ENCODE assay signal across 17 cellular contexts in genomic region chr17:42202696-42203095, GRCh38. TPM values are rescaled to one million over a fixed set of nuclear protein-coding genes. Genes with fewer than 3 reads are reported as not detected.
DNase-seq lines count a peak whose midpoint lies in the region; ATAC-seq and TF ChIP-seq lines count a peak whose summit lies in the region.
"Had no signal": no experiment of that assay in that cellular context is flagged by ENCODE, and none has a peak within 500 bp of the region (broad histone marks: within the 10 kb centered on the region; RNA-seq: fewer than 3 reads in every experiment).

No MANE protein-coding gene starts in this region.

- H3K9me3 Mint-ChIP-seq in CD4-positive, CD25-positive, alpha-beta regulatory T cell: no peaks in the 10 kb centered on the region
- H3K9me3 Mint-ChIP-seq in activated B cell treated with CpG ODN at 0.5 μM for 24 hours: no peaks in the 10 kb centered on the region

- CTCF ChIA-PET in activated B cell treated with CpG ODN at 0.5 μM for 24 hours (lab: Charles Lee): interaction anchor here (2.1 kb wide), 1 partner anchor 20 kb away, joined by 5 read pairs; no protein-coding TSS in a partner anchor

- H3K4me3 ChIP-seq in CD4-positive, CD25-positive, alpha-beta regulatory T cell (ENCODE audit: low read depth, low read length): no peak overlapping the region
- H3K4me3 ChIP-seq in parathyroid adenoma (ENCODE audit: low read depth, low read length): no peak overlapping the region
- no peak overlapping the region for H3K4me3 ChIP-seq in hepatocyte
- H3K4me3 ChIP-seq: BLaER1 treated with 17β-estradiol and CSF1 and Interleukin-3, amounts not matched to agents 10 nM and 100 nM; PC-9 had no signal

- H3K9ac ChIP-seq in parathyroid adenoma: no peak overlapping the region

- intact Hi-C loops in activated B cell treated with CpG ODN at 0.5 μM for 24 hours (cut with micrococcal nuclease): no loop called here

- no peaks in the 10 kb centered on the region for H3K9me2 ChIP-seq in hepatocyte (replicated peaks; ENCODE audit: insufficient read depth)

- H3K36me3 Mint-ChIP-seq in CD4-positive, CD25-positive, alpha-beta regulatory T cell: peaks cover 40% of the 10 kb centered on the region
- peaks cover 67% of the 10 kb centered on the region for H3K36me3 Mint-ChIP-seq in activated B cell treated with CpG ODN at 0.5 μM for 24 hours (ENCODE audit: low read depth)

- ATAC-seq in CD4-positive, CD25-positive, alpha-beta regulatory T cell (ENCODE audit: low read depth in 2 of 2): no peak
- no peak for ATAC-seq in activated B cell treated with CpG ODN at 0.5 μM for 24 hours (ENCODE audit: low read depth)
- ATAC-seq: HepG2 had no signal

- peaks cover 76% of the 10 kb centered on the region for H3K36me3 ChIP-seq in CD4-positive, CD25-positive, alpha-beta regulatory T cell (ENCODE audit: control insufficient read depth, insufficient read depth, low read length)
- H3K36me3 ChIP-seq in parathyroid adenoma (ENCODE audit: control insufficient read depth, insufficient read depth, low read length) (no peaks in the 10 kb centered on the region), hepatocyte (replicated peaks; ENCODE audit: insufficient read depth, low read depth) (no peaks in the 10 kb centered on the region)

- H3K27me3 Mint-ChIP-seq in CD4-positive, CD25-positive, alpha-beta regulatory T cell: no peaks in the 10 kb centered on the region
- no peaks in the 10 kb centered on the region for H3K27me3 Mint-ChIP-seq in activated B cell treated with CpG ODN at 0.5 μM for 24 hours

- H3K27me3 ChIP-seq in CD4-positive, CD25-positive, alpha-beta regulatory T cell (ENCODE audit: control insufficient read depth, insufficient read depth, low read length): no peaks in the 10 kb centered on the region
- H3K27me3 ChIP-seq in parathyroid adenoma (ENCODE audit: control insufficient read depth, insufficient read depth, low read length): no peaks in the 10 kb centered on the region
- no peaks in the 10 kb centered on the region for H3K27me3 ChIP-seq in hepatocyte
- H3K27me3 ChIP-seq: BLaER1 treated with 17β-estradiol and CSF1 and Interleukin-3, amounts not matched to agents 10 nM and 100 nM had no signal

- no peak overlapping the region for H2AFZ ChIP-seq in parathyroid adenoma
- H2AFZ ChIP-seq in hepatocyte: no peak overlapping the region
- H2AFZ ChIP-seq: PC-9 had no signal

- POLR2A ChIA-PET in activated B cell treated with CpG ODN at 0.5 μM for 24 hours (lab: Charles Lee): no interaction called here

- no peak overlapping the region for H3K4me3 Mint-ChIP-seq in CD4-positive, CD25-positive, alpha-beta regulatory T cell
- no peak overlapping the region for H3K4me3 Mint-ChIP-seq in activated B cell treated with CpG ODN at 0.5 μM for 24 hours

- TF ChIP-seq CTCF in activated B cell treated with CpG ODN at 0.5 μM for 24 hours (IDR thresholded peaks at IDR 0.05): no peak
- TF ChIP-seq CTCF in parathyroid adenoma (IDR thresholded peaks at IDR 0.05): no peak
- no peak for TF ChIP-seq CTCF in hepatocyte (IDR thresholded peaks at IDR 0.05; ENCODE audit: poor library complexity)

- 95% methylated on average over 5 of the region's 5 CpGs for WGBS in hepatocyte (ENCODE audit: low lambda C conversion rate, missing lambda C conversion rate)

- no peaks in the 10 kb centered on the region for H3K9me3 ChIP-seq in CD4-positive, CD25-positive, alpha-beta regulatory T cell (ENCODE audit: control insufficient read depth in 2 of 2, low read length in 2 of 2)
- H3K9me3 ChIP-seq in parathyroid adenoma (ENCODE audit: control insufficient read depth, low read length) (no peaks in the 10 kb centered on the region), hepatocyte (ENCODE audit: low read depth) (no peaks in the 10 kb centered on the region)
- H3K9me3 ChIP-seq: BLaER1 treated with 17β-estradiol and CSF1 and Interleukin-3, amounts not matched to agents 10 nM and 100 nM had no signal

- H3K79me2 ChIP-seq in parathyroid adenoma (no peaks in the 10 kb centered on the region), hepatocyte (no peaks in the 10 kb centered on the region)

- H4K20me1 ChIP-seq in hepatocyte (ENCODE audit: insufficient read depth, poor library complexity, severe bottlenecking): no peaks in the 10 kb centered on the region
- H4K20me1 ChIP-seq: BLaER1 treated with 17β-estradiol and CSF1 and Interleukin-3, amounts not matched to agents 10 nM and 100 nM had no signal

- no peak for DNase-seq in CD4-positive, CD25-positive, alpha-beta regulatory T cell
- no peak for DNase-seq in activated B cell treated with CpG ODN at 0.5 μM for 24 hours
- DNase-seq in glomerular visceral epithelial cell (ENCODE audit: extremely low spot score): peak; percentile 14
- DNase-seq in activated CD4-positive, CD25-positive, alpha-beta regulatory T cell treated with anti-CD3 and anti-CD28 coated beads, Interleukin-2, amount 50 U/mL, for 72 hours: no peak
- no peak for DNase-seq in hepatocyte (ENCODE audit: low spot score)
- no peak for DNase-seq in HT-29 (ENCODE audit: low spot score)
- DNase-seq: COR-L47, DMS53, NCI-H1930, NCI-H2171, NCI-H446 treated with DMSO at 0.1 percent for 48 hours, NCI-H748 treated with DMSO at 0.1 percent for 48 hours, PC-9 had no signal

- no peaks in the 10 kb centered on the region for H3K4me1 ChIP-seq in CD4-positive, CD25-positive, alpha-beta regulatory T cell (ENCODE audit: control insufficient read depth, insufficient read depth, low read length, poor library complexity, severe bottlenecking)
- H3K4me1 ChIP-seq in parathyroid adenoma: peaks cover 32% of the 10 kb centered on the region
- H3K4me1 ChIP-seq in hepatocyte (ENCODE audit: insufficient read depth): no peaks in the 10 kb centered on the region

- H3K27ac Mint-ChIP-seq in CD4-positive, CD25-positive, alpha-beta regulatory T cell: peak overlapping the region in 2 of 3 donors; percentile 31 to 47
- peak overlapping the region; percentile 41 for H3K27ac Mint-ChIP-seq in activated B cell treated with CpG ODN at 0.5 μM for 24 hours

- H3K4me2 ChIP-seq in parathyroid adenoma (ENCODE audit: low read length) (peak overlapping the region; percentile 31), hepatocyte (no peak overlapping the region)
- H3K4me2 ChIP-seq: BLaER1 treated with 17β-estradiol and CSF1 and Interleukin-3, amounts not matched to agents 10 nM and 100 nM; PC-9 had no signal

- no peak overlapping the region for H3K27ac ChIP-seq in CD4-positive, CD25-positive, alpha-beta regulatory T cell (ENCODE audit: insufficient read depth, low read length, poor library complexity, severe bottlenecking)
- H3K27ac ChIP-seq in parathyroid adenoma: no peak overlapping the region
- no peak overlapping the region for H3K27ac ChIP-seq in hepatocyte
- H3K27ac ChIP-seq: BLaER1 treated with 17β-estradiol and CSF1 and Interleukin-3, amounts not matched to agents 10 nM and 100 nM; PC-9 had no signal

- H3K4me1 Mint-ChIP-seq in CD4-positive, CD25-positive, alpha-beta regulatory T cell: no peaks in the 10 kb centered on the region
- H3K4me1 Mint-ChIP-seq in activated B cell treated with CpG ODN at 0.5 μM for 24 hours: peaks cover 15% of the 10 kb centered on the region

RNA-seq across cellular contexts. Expression of gene GHDC, which starts 8.4 kb away (rescaled TPM):
- total RNA-seq in CD4-positive, CD25-positive, alpha-beta regulatory T cell: 13.6 TPM
- polyA plus RNA-seq in CD4-positive, CD25-positive, alpha-beta regulatory T cell: 10 to 100 TPM; 11.1 to 17.8 (median 13.2) TPM
- total RNA-seq in activated B cell treated with CpG ODN at 0.5 μM for 24 hours: 26.5 and 29.1 TPM in 2 replicates
- total RNA-seq in hepatocyte: 6.1 and 7.2 TPM in 2 replicates
- 7.0 and 8.7 TPM in 2 replicates for polyA plus RNA-seq in hepatocyte
- total RNA-seq in HT-29 (2014; rRNA removed; shearing (Covaris generic)): 22.0 and 25.6 TPM in 2 replicates

RNA-seq across cellular contexts. Expression of gene HCRT, which starts 17.4 kb away (rescaled TPM):
- total RNA-seq in CD4-positive, CD25-positive, alpha-beta regulatory T cell: not detected
- polyA plus RNA-seq in CD4-positive, CD25-positive, alpha-beta regulatory T cell: not detected
- total RNA-seq in activated B cell treated with CpG ODN at 0.5 μM for 24 hours (not detected in 2 replicates), hepatocyte (not detected in 2 replicates)
- polyA plus RNA-seq in hepatocyte: not detected in 2 replicates
- total RNA-seq in HT-29 (2014; rRNA removed; shearing (Covaris generic)): not detected in 2 replicates
- total RNA-seq: H1, HepG2, PC-9 had no signal
- polyA plus RNA-seq: H1, HepG2 had no signal

RNA-seq across cellular contexts. Expression of gene KCNH4, which starts 21.8 kb away (rescaled TPM):
- 0.47 TPM for total RNA-seq in CD4-positive, CD25-positive, alpha-beta regulatory T cell
- not detected for polyA plus RNA-seq in CD4-positive, CD25-positive, alpha-beta regulatory T cell
- total RNA-seq in activated B cell treated with CpG ODN at 0.5 μM for 24 hours (0.59 and 0.80 TPM in 2 replicates), hepatocyte (0.08 and 0.17 TPM in 2 replicates)
- polyA plus RNA-seq in hepatocyte: 0.12 and 0.23 TPM in 2 replicates
- not detected in 2 replicates for total RNA-seq in HT-29 (2014; rRNA removed; shearing (Covaris generic))
- total RNA-seq: PC-9 had no signal

RNA-seq across cellular contexts. Expression of gene RAB5C, which starts 47.9 kb away (rescaled TPM):
- 93.7 TPM for total RNA-seq in CD4-positive, CD25-positive, alpha-beta regulatory T cell
- 10 to 100 TPM; 56.0 to 98.5 (median 69.9) TPM for polyA plus RNA-seq in CD4-positive, CD25-positive, alpha-beta regulatory T cell
- total RNA-seq in activated B cell treated with CpG ODN at 0.5 μM for 24 hours (79.1 and 82.2 TPM in 2 replicates), hepatocyte (123 and 158 TPM in 2 replicates)
- polyA plus RNA-seq in hepatocyte: 172 and 184 TPM in 2 replicates
- 127 and 141 TPM in 2 replicates for total RNA-seq in HT-29 (2014; rRNA removed; shearing (Covaris generic))
